Comparison of ENCODE assay signal across 1 cellular context in genomic region chr10:73809061-73809818, GRCh38.
TF ChIP-seq lines count a peak whose summit lies in the region.

No MANE protein-coding gene starts in this region.

TF ChIP-seq in K562, 482 proteins besides CTCF, POLR2A, EP300 and RAD21 (continued from another document and continues in another):
- TF ChIP-seq CTCFL (IDR thresholded peaks at IDR 0.05; ENCODE audit: borderline replicate concordance, insufficient read depth, low read depth, low read length, poor library complexity, severe bottlenecking) (no peak), PKNOX1 (IDR thresholded peaks at IDR 0.05) (0 out of 2 replicates have a peak, but pooled peaks have one; percentile 35), VEZF1 (CRISPR knock-in tag; IDR thresholded peaks at IDR 0.05) (peak; percentile 24; the same call in 1 of the 2 replicates), ZNF217 (CRISPR knock-in tag; IDR thresholded peaks at IDR 0.05) (no peak), CREM (IDR thresholded peaks at IDR 0.05; ENCODE audit: low read depth) (no peak), ZNF644 (tag; IDR thresholded peaks at IDR 0.05; ENCODE audit: low read depth) (0 out of 2 replicates have a peak, but pooled peaks have one; percentile 58), SMAD4 (CRISPR knock-in tag; conservative IDR thresholded peaks at IDR 0.05) (peak; percentile 35), ZNF121 (CRISPR knock-in tag; conservative IDR thresholded peaks at IDR 0.05) (no peak), ZNF668 (CRISPR knock-in tag; IDR thresholded peaks at IDR 0.05) (no peak), TCF7 (IDR thresholded peaks at IDR 0.05; ENCODE audit: borderline replicate concordance) (no peak), ASH1L (IDR thresholded peaks at IDR 0.05; ENCODE audit: borderline replicate concordance, low read depth, partially characterized antibody) (no peak), DPF2 (IDR thresholded peaks at IDR 0.05) (0 out of 2 replicates have a peak, but pooled peaks have one; percentile 28), MBD2 (IDR thresholded peaks at IDR 0.05; ENCODE audit: borderline replicate concordance, low read depth) (0 out of 2 replicates have a peak, but pooled peaks have one; percentile 1), ZNF764 (CRISPR knock-in tag; IDR thresholded peaks at IDR 0.05; ENCODE audit: low read depth) (no peak), ZNF561 (CRISPR knock-in tag; conservative IDR thresholded peaks at IDR 0.05) (no peak), ARID1B (IDR thresholded peaks at IDR 0.05) (peak; percentile 68), PHF20 (IDR thresholded peaks at IDR 0.05; ENCODE audit: partially characterized antibody) (no peak), NFRKB (IDR thresholded peaks at IDR 0.05; ENCODE audit: low read depth) (no peak), RNF219 (CRISPR knock-in tag; IDR thresholded peaks at IDR 0.05) (0 out of 2 replicates have a peak, but pooled peaks have one; percentile 29), ETS2 (tag; IDR thresholded peaks at IDR 0.05; ENCODE audit: borderline replicate concordance, poor library complexity, severe bottlenecking) (no peak), ZNF512 (tag; IDR thresholded peaks at IDR 0.05) (no peak), ELF2 (CRISPR knock-in tag; IDR thresholded peaks at IDR 0.05) (peak; percentile 39; the same call in 1 of the 2 replicates), NRF1 (conservative IDR thresholded peaks at IDR 0.05 in 1 of 2, IDR thresholded peaks at IDR 0.05 in 1 of 2) (no peak), ARHGAP35 (IDR thresholded peaks at IDR 0.05; ENCODE audit: partially characterized antibody) (no peak), ZNF398 (CRISPR knock-in tag; IDR thresholded peaks at IDR 0.05) (no peak), CREBBP (IDR thresholded peaks at IDR 0.05; ENCODE audit: low read depth, low read length) (no peak), LEF1 (IDR thresholded peaks at IDR 0.05) (peak; percentile 33; the same call in 1 of the 2 replicates), RFX7 (CRISPR knock-in tag; IDR thresholded peaks at IDR 0.05) (no peak), TRIM24 (IDR thresholded peaks at IDR 0.05) (no peak), IFI16 (CRISPR knock-in tag; IDR thresholded peaks at IDR 0.05) (no peak), SREBF2 (CRISPR knock-in tag; IDR thresholded peaks at IDR 0.05) (no peak), CXXC5 (CRISPR knock-in tag; IDR thresholded peaks at IDR 0.05) (0 out of 2 replicates have a peak, but pooled peaks have one; percentile 12), CUX1 (CRISPR knock-in tag; IDR thresholded peaks at IDR 0.05) (no peak), SMARCE1 (IDR thresholded peaks at IDR 0.05) (peak; percentile 60; the same call in 1 of the 2 replicates), ZNF133 (CRISPR knock-in tag; IDR thresholded peaks at IDR 0.05) (no peak), ZNF134 (CRISPR knock-in tag; conservative IDR thresholded peaks at IDR 0.05) (0 out of 2 replicates have a peak, but pooled peaks have one; percentile 21), ZKSCAN1 (IDR thresholded peaks at IDR 0.05; ENCODE audit: low read depth, low read length) (no peak), CBFA2T3 (IDR thresholded peaks at IDR 0.05) (peak; percentile 61), ZBTB12 (CRISPR knock-in tag; IDR thresholded peaks at IDR 0.05) (no peak), ZBTB17 (CRISPR knock-in tag; IDR thresholded peaks at IDR 0.05) (peak; percentile 66; the same call in 1 of the 2 replicates), ZNF79 (CRISPR knock-in tag; IDR thresholded peaks at IDR 0.05; ENCODE audit: low read depth) (no peak), U2AF1 (optimal IDR thresholded peaks at IDR 0.05; ENCODE audit: low read depth, low read length) (no peak), JUN (IDR thresholded peaks at IDR 0.05; ENCODE audit: borderline replicate concordance, low read depth, low read length) (no peak), JUN (CRISPR knock-in tag; IDR thresholded peaks at IDR 0.05; ENCODE audit: borderline replicate concordance) (no peak), IRF2 (CRISPR knock-in tag; IDR thresholded peaks at IDR 0.05) (no peak), GABPA (tag; conservative IDR thresholded peaks at IDR 0.05; ENCODE audit: low read depth) (peak; percentile 48; the same call in 1 of the 2 replicates), EP400 (IDR thresholded peaks at IDR 0.05) (no peak), TEAD1 (CRISPR knock-in tag; IDR thresholded peaks at IDR 0.05) (peak in 1 of 2 experiments; percentile 52; a peak in 1 of 4 replicates), FOXO4 (CRISPR knock-in tag; IDR thresholded peaks at IDR 0.05) (no peak), ZEB2 (IDR thresholded peaks at IDR 0.05) (0 out of 2 replicates have a peak, but pooled peaks have one; percentile 28), MXI1 (IDR thresholded peaks at IDR 0.05; ENCODE audit: low read depth, low read length) (no peak), ARNT (IDR thresholded peaks at IDR 0.05) (no peak)
